ENCODE assay signal across 16 cellular contexts in genomic region chr4:119068529-119068962, GRCh38.
DNase-seq lines count a peak whose midpoint lies in the region; ATAC-seq and TF ChIP-seq lines count a peak whose summit lies in the region.
"Had no signal": no experiment of that assay in that cellular context is flagged by ENCODE, and none has a peak within 500 bp of the region (broad histone marks: within the 10 kb centered on the region; RNA-seq: fewer than 3 reads in every experiment).

No MANE protein-coding gene starts in this region.

- no peak for TF ChIP-seq POLR2A in vagina (IDR thresholded peaks at IDR 0.05)

- no peaks in the 10 kb centered on the region for H3K9me3 ChIP-seq in adipocyte (ENCODE audit: control insufficient read depth, low read length)
- H3K9me3 ChIP-seq in vagina: no peaks in the 10 kb centered on the region
- H3K9me3 ChIP-seq: right atrium auricular region had no signal

- DNase-seq in HFFc6: peak; percentile 53
- peak; percentile 38 for DNase-seq in adipocyte (ENCODE audit: low read depth)
- peak; percentile 57 for DNase-seq in iris pigment epithelial cell (ENCODE audit: low read depth)
- DNase-seq in vagina (ENCODE audit: extremely low spot score in 2 of 2): no peak
- DNase-seq in amygdala (lab: John Stamatoyannopoulos, UW): no peak
- DNase-seq in endothelial cell (ENCODE audit: low spot score): no peak
- DNase-seq: activated B cell treated with CpG ODN at 0.5 μM for 24 hours; activated T-cell treated with anti-CD3 and anti-CD28 coated beads, Interleukin-2, amount 50 U/mL, for 1 hour; anterior cingulate cortex; Calu3; NCI-H146; NCI-H69; SIG-M5 had no signal

- H3K9me3 Mint-ChIP-seq in HFFc6 (no peaks in the 10 kb centered on the region; the same call in 1 of the 2 replicates), endothelial cell (ENCODE audit: unreplicated experiment) (no peaks in the 10 kb centered on the region)
- H3K9me3 Mint-ChIP-seq: activated B cell treated with CpG ODN at 0.5 μM for 24 hours had no signal

- H3K4me3 ChIP-seq in adipocyte (ENCODE audit: low read length) (no peak overlapping the region), vagina (peak overlapping the region in 1 of 2 donors; percentile 2)
- H3K4me3 ChIP-seq: right atrium auricular region had no signal

- H3K4me3 Mint-ChIP-seq in HFFc6 (no peak overlapping the region), endothelial cell (ENCODE audit: unreplicated experiment) (no peak overlapping the region)
- H3K4me3 Mint-ChIP-seq: activated B cell treated with CpG ODN at 0.5 μM for 24 hours, IgD-negative memory B cell had no signal

- H3K9ac ChIP-seq in adipocyte (ENCODE audit: low read length): no peak overlapping the region

- H3K36me3 ChIP-seq in adipocyte (ENCODE audit: control insufficient read depth, insufficient read depth, low read length, severe bottlenecking) (no peaks in the 10 kb centered on the region), vagina (no peaks in the 10 kb centered on the region)
- H3K36me3 ChIP-seq: right atrium auricular region had no signal

- H3K27me3 Mint-ChIP-seq in HFFc6 (ENCODE audit: insufficient read depth) (peaks cover 4% of the 10 kb centered on the region; the same call in 1 of the 2 replicates), endothelial cell (ENCODE audit: unreplicated experiment) (peaks cover 3% of the 10 kb centered on the region)

- peak overlapping the region; percentile 12; the same call in 1 of the 2 replicates for H3K27ac Mint-ChIP-seq in HFFc6
- H3K27ac Mint-ChIP-seq in endothelial cell (ENCODE audit: unreplicated experiment): no peak overlapping the region
- H3K27ac Mint-ChIP-seq: activated B cell treated with CpG ODN at 0.5 μM for 24 hours, IgD-negative memory B cell had no signal

- peak overlapping the region; percentile 41 for H3K27ac ChIP-seq in vagina
- H3K27ac ChIP-seq: right atrium auricular region had no signal

- intact Hi-C loops in vagina (cut with DNase I): no loop called here

- TF ChIP-seq CTCF in HFFc6 (IDR thresholded peaks at IDR 0.05) (no peak), vagina (IDR thresholded peaks at IDR 0.05) (no peak), endothelial cell (IDR thresholded peaks at IDR 0.05; ENCODE audit: unreplicated experiment) (no peak)

- H3K4me1 Mint-ChIP-seq in HFFc6 (ENCODE audit: low read depth) (peaks cover 15% of the 10 kb centered on the region), endothelial cell (ENCODE audit: unreplicated experiment) (no peaks in the 10 kb centered on the region)
- H3K4me1 Mint-ChIP-seq: activated B cell treated with CpG ODN at 0.5 μM for 24 hours, IgD-negative memory B cell had no signal

- H3K27me3 ChIP-seq in adipocyte (replicated peaks; ENCODE audit: control insufficient read depth, insufficient read depth, low read length): no peaks in the 10 kb centered on the region
- H3K27me3 ChIP-seq in vagina: no peaks in the 10 kb centered on the region
- H3K27me3 ChIP-seq: right atrium auricular region had no signal

- ATAC-seq in HG02759 (IDR thresholded peaks at IDR 0.05; ENCODE audit: unreplicated experiment): no peak

- H3K36me3 Mint-ChIP-seq in HFFc6 (ENCODE audit: low read depth) (peaks cover 5% of the 10 kb centered on the region; the same call in 1 of the 2 replicates), endothelial cell (ENCODE audit: low read depth, unreplicated experiment) (peaks cover 10% of the 10 kb centered on the region)
- H3K36me3 Mint-ChIP-seq: IgD-negative memory B cell had no signal

- no peaks in the 10 kb centered on the region for H3K4me1 ChIP-seq in adipocyte (ENCODE audit: control insufficient read depth, insufficient read depth, low read length)
- H3K4me1 ChIP-seq in vagina: peaks cover 22% of the 10 kb centered on the region
- H3K4me1 ChIP-seq: right atrium auricular region had no signal

Comparison
In these comparisons a context has a peak if more than half of its experiments do, and no peak if none do; other contexts are left out.
1. DNase-seq: peak in HFFc6 (single experiment), adipocyte (single experiment) and iris pigment epithelial cell (single experiment); none in vagina (0 of 2), amygdala (0 of 56) and endothelial cell (single experiment).